Comparison of ENCODE assay signal across 2 cellular contexts in genomic region chr1:66769512-66770229, GRCh38.
TF ChIP-seq lines count a peak whose summit lies in the region.

No MANE protein-coding gene starts in this region.

TF ChIP-seq in GM12878, 131 proteins besides CTCF, POLR2A, EP300 and RAD21:
- TF ChIP-seq RFX5 (IDR thresholded peaks at IDR 0.05; ENCODE audit: low read depth, low read length) (no peak), TCF12 (IDR thresholded peaks at IDR 0.05; ENCODE audit: low read depth, low read length) (no peak), KLF5 (IDR thresholded peaks at IDR 0.05; ENCODE audit: partially characterized antibody) (no peak), SREBF2 (IDR thresholded peaks at IDR 0.05; ENCODE audit: low read length) (no peak), ZNF24 (IDR thresholded peaks at IDR 0.05) (no peak), YBX1 (IDR thresholded peaks at IDR 0.05) (no peak), CBFB (IDR thresholded peaks at IDR 0.05; ENCODE audit: low read depth) (no peak), RELA (IDR thresholded peaks at IDR 0.05; ENCODE audit: borderline replicate concordance, partially characterized antibody) (no peak), RUNX3 (IDR thresholded peaks at IDR 0.05; ENCODE audit: low read length) (no peak)

TF ChIP-seq in HepG2, 621 proteins besides CTCF, POLR2A, EP300 and RAD21:
- TF ChIP-seq THAP9 (CRISPR knock-in tag; IDR thresholded peaks at IDR 0.05; ENCODE audit: borderline replicate concordance) (no peak), KLF15 (CRISPR knock-in tag; IDR thresholded peaks at IDR 0.05; ENCODE audit: borderline replicate concordance) (no peak), ETV5 (CRISPR knock-in tag; IDR thresholded peaks at IDR 0.05; ENCODE audit: borderline replicate concordance) (no peak)
